ENCODE assay signal across 8 cellular contexts in the genomic region with DNA sequence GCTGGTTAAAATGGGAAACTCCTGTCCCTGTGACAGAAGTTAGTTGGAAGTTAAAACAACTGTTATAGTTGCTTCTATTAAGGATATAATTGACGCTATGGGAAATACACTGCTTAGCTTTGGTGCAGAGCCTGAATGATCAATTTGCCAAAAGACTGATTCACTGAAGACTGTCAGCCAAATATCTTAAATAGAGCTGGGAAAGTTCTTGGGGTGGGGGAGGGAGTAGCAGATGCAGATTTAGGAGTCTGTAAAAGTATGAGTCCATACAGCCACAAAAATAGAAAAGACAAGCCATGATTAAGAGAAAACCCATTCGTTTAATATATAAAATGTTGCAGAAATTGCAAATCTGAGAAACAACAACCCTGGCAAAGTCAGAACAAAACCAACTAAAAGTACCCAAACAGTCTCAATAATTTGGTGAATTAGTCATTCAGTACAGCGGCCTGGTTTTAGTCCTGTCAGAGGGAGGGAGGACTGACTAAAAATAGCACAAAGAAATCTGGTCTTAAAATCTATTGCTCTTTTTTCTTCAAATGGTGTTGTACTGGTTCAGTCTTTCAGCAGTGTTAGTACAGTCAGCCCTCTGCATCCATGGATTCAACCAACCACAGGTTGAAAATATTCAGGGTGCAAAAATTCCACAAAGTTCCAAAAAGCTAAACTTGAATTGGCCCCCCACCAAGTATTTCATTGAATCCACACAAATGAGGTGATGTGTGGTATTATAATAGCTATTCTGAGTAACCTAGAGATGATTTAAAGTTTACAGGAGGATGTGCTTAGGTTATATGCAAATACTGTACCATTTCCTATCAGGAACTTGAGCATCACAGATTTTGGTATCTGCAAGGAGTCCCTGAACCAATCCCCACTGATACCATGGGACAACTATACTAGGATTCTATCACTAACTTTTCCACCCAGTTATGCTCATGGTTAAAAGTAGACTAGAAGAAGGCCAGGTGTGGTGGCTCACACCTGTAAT. TPM values are rescaled to one million over a fixed set of nuclear protein-coding genes. Genes with fewer than 3 reads are reported as not detected.
A peak's percentile ranks its signal among the peaks of the same experiment; 100 is the strongest.
DNase-seq lines count a peak whose midpoint lies in the region; FAIRE-seq and TF ChIP-seq lines count a peak whose summit lies in the region.

No MANE protein-coding gene starts in this region.

- no peak for TF ChIP-seq CTCF in GM20000 (IDR thresholded peaks at IDR 0.05; ENCODE audit: extremely low read depth, missing control alignments)

- no peak for TF ChIP-seq POLR2A in H54 (IDR thresholded peaks at IDR 0.05; ENCODE audit: low read depth, low read length)

- no peak for FAIRE-seq in RCC 7860 (lab: Jason Lieb, UNC)
- no peak for FAIRE-seq in H54 (lab: Jason Lieb, UNC)

- in situ Hi-C loops in G401 (cut with HindIII; ENCODE audit: low sequenced_read_pairs): no loop called here

- DNase-seq in AG20443 (ENCODE audit: low spot score): peak; percentile 75
- DNase-seq in GM20000 (ENCODE audit: low spot score): peak; percentile 26
- peak; percentile 36 for DNase-seq in NCI-H446 treated with DMSO at 0.1 percent for 48 hours (lab: John Stamatoyannopoulos, UW)
- peak; percentile 31 for DNase-seq in globus pallidus (ENCODE audit: low spot score)
- DNase-seq in G401 (ENCODE audit: low spot score): no peak
- DNase-seq in NCI-H187 treated with DMSO at 0.1 percent for 48 hours (lab: John Stamatoyannopoulos, UW): no peak
- no peak for DNase-seq in RCC 7860 (ENCODE audit: low spot score)
- no peak for DNase-seq in H54 (ENCODE audit: insufficient read length, low spot score)

RNA-seq across cellular contexts. Expression of a gene that starts 30.0 kb away (rescaled TPM):
- 146 and 170 TPM in 2 replicates for total RNA-seq in G401 (2014; rRNA removed; shearing (Covaris generic))

Comparison
In these comparisons a context has a peak if more than half of its experiments do, and no peak if none do; other contexts are left out.
1. DNase-seq: peak in AG20443 (single experiment), GM20000 (single experiment), NCI-H446 treated with DMSO at 0.1 percent for 48 hours (single experiment) and globus pallidus (single experiment); none in G401 (single experiment), NCI-H187 treated with DMSO at 0.1 percent for 48 hours (single experiment), RCC 7860 (single experiment) and H54 (single experiment).